ENCODE assay signal across 10 cellular contexts in the genomic region with DNA sequence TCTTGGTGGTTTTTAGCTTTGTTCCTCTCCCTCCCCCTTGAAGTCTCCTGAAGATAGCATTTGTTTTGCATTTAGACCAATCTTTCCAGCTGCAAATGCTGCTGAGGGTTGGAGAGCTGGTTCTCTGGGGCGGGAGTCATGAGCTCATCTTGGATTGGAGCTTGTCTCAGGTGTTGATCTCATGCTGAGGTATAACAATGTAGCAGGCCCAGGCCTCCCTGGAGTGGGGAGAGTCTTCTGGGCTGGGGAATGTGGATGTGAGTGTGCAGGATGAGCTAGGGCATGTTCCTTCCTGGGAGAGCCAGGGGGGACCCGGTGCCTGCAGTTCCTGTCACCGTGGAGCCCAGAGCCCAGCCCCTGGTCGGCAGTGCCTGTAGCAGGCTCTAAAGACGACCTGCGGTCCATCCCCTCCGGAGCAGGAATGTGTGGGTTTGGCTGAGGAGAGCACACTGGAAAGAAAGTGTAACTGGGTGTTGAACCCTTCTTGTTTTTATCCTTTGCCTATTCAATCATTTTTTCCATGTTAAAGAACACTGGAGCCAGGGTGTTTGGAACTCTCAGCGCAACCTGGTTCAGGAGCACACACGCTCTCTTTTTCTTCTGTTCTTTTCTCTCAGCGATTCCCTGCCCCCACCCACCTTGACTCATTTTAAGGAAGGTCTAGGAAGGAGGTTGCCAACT. TPM values are rescaled to one million over a fixed set of nuclear protein-coding genes. Genes with fewer than 3 reads are reported as not detected.
A peak's percentile ranks its signal among the peaks of the same experiment; 100 is the strongest.
DNase-seq lines count a peak whose midpoint lies in the region; TF ChIP-seq lines count a peak whose summit lies in the region.
"Had no signal": no experiment of that assay in that cellular context is flagged by ENCODE, and none has a peak within 500 bp of the region (broad histone marks: within the 10 kb centered on the region; RNA-seq: fewer than 3 reads in every experiment).

No MANE protein-coding gene starts in this region.

- H3K9me2 ChIP-seq in DOHH2 (replicated peaks; ENCODE audit: control insufficient read depth, low read length): no peaks in the 10 kb centered on the region

- H3K9me3 ChIP-seq in DOHH2 (ENCODE audit: control insufficient read depth, insufficient read depth, low read length): no peaks in the 10 kb centered on the region
- 0 out of 2 replicates have a peak, but pooled peaks cover 3% of the 10 kb centered on the region for H3K9me3 ChIP-seq in SK-N-MC (ENCODE audit: low read depth, low read length)
- H3K9me3 ChIP-seq in right atrium auricular region: no peaks in the 10 kb centered on the region
- H3K9me3 ChIP-seq in skeletal muscle tissue (ENCODE audit: control insufficient read depth in 3 of 3, low read length in 3 of 3): no peaks in the 10 kb centered on the region

- TF ChIP-seq CTCF in DOHH2 (IDR thresholded peaks at IDR 0.05; ENCODE audit: low read depth, low read length, poor library complexity, severe bottlenecking) (no peak), right atrium auricular region (IDR thresholded peaks at IDR 0.05) (no peak)

- no peak overlapping the region for H3K27ac Mint-ChIP-seq in activated naive CD4-positive, alpha-beta T cell treated with anti-CD3 and anti-CD28 coated beads for 36 hours

- no peaks in the 10 kb centered on the region for H3K27me3 ChIP-seq in DOHH2 (ENCODE audit: control insufficient read depth, low read length)
- H3K27me3 ChIP-seq in right atrium auricular region: no peaks in the 10 kb centered on the region
- no peaks in the 10 kb centered on the region for H3K27me3 ChIP-seq in skeletal muscle tissue (ENCODE audit: control insufficient read depth in 3 of 3, insufficient read depth in 3 of 3, low read length in 3 of 3)

- CTCF ChIA-PET in activated naive CD4-positive, alpha-beta T cell treated with anti-CD3 and anti-CD28 coated beads for 36 hours (lab: Charles Lee): no interaction called here
- CTCF ChIA-PET in HEK293T (lab: Yijun Ruan, JAX): no interaction called here

- POLR2A ChIA-PET in HEK293T (lab: Yijun Ruan, JAX): no interaction called here

- peaks cover 34% of the 10 kb centered on the region for H3K27me3 Mint-ChIP-seq in activated naive CD4-positive, alpha-beta T cell treated with anti-CD3 and anti-CD28 coated beads for 36 hours (ENCODE audit: low read depth)

- H3K4me1 ChIP-seq in DOHH2 (ENCODE audit: control insufficient read depth, low read length) (peaks cover 44% of the 10 kb centered on the region), right atrium auricular region (peaks cover 0 to 68% of the 10 kb centered on the region in 2 donors), skeletal muscle tissue (ENCODE audit: control insufficient read depth in 3 of 3, insufficient read depth in 3 of 3, low read length in 3 of 3) (peaks cover 52 to 64% (median 55%) of the 10 kb centered on the region in 3 donors)

- intact Hi-C loops in activated naive CD4-positive, alpha-beta T cell treated with anti-CD3 and anti-CD28 coated beads for 36 hours (cut with micrococcal nuclease): no loop called here

- H3K4me3 Mint-ChIP-seq in activated naive CD4-positive, alpha-beta T cell treated with anti-CD3 and anti-CD28 coated beads for 36 hours: no peak overlapping the region

- H3K4me1 Mint-ChIP-seq in activated naive CD4-positive, alpha-beta T cell treated with anti-CD3 and anti-CD28 coated beads for 36 hours (ENCODE audit: low read depth): peaks cover 6% of the 10 kb centered on the region

- no peaks in the 10 kb centered on the region for H3K36me3 Mint-ChIP-seq in activated naive CD4-positive, alpha-beta T cell treated with anti-CD3 and anti-CD28 coated beads for 36 hours (ENCODE audit: low read depth)

- peaks cover 82% of the 10 kb centered on the region for H3K79me2 ChIP-seq in DOHH2 (ENCODE audit: control insufficient read depth, low read length)

- no peaks in the 10 kb centered on the region; the same call in none of the 2 replicates for H3F3A ChIP-seq in DOHH2 (ENCODE audit: control insufficient read depth, insufficient read depth)

- H3K4me2 ChIP-seq in DOHH2 (ENCODE audit: low read length): peak overlapping the region; percentile 77

- H3K27ac ChIP-seq in DOHH2 (ENCODE audit: low read depth, low read length) (no peak overlapping the region), SK-N-MC (peak overlapping the region; percentile 95; the same call in 1 of the 2 replicates), right atrium auricular region (peak overlapping the region; percentile 96 to 98), skeletal muscle tissue (ENCODE audit: low read depth, low read length) (peak overlapping the region; percentile 55)
- H3K27ac ChIP-seq: parathyroid adenoma had no signal

- H3K4me3 ChIP-seq in DOHH2 (ENCODE audit: low read length) (no peak overlapping the region), SK-N-MC (peak overlapping the region; percentile 78; the same call in 1 of the 2 replicates), right atrium auricular region (peak overlapping the region in 1 of 2 donors; percentile 18), skeletal muscle tissue (ENCODE audit: low read length in 3 of 3) (peak overlapping the region; percentile 4 to 32 (median 16))

- no peaks in the 10 kb centered on the region for H4K20me1 ChIP-seq in DOHH2 (ENCODE audit: control insufficient read depth, insufficient read depth, low read depth, low read length)

- H3K36me3 ChIP-seq in DOHH2 (ENCODE audit: control insufficient read depth, low read length) (peaks cover 76% of the 10 kb centered on the region), SK-N-MC (ENCODE audit: insufficient read depth, low read length) (peaks cover 74% of the 10 kb centered on the region), right atrium auricular region (peaks cover 19% of the 10 kb centered on the region), skeletal muscle tissue (ENCODE audit: control insufficient read depth in 3 of 3, insufficient read depth in 3 of 3, low read length in 3 of 3) (peaks cover 22 to 27% (median 24%) of the 10 kb centered on the region in 3 donors)

- no peak for DNase-seq in SK-N-MC (ENCODE audit: low read depth, low spot score)
- no peak for DNase-seq in right atrium auricular region (ENCODE audit: low spot score)
- no peak for DNase-seq in NCI-H1694 (lab: John Stamatoyannopoulos, UW)
- no peak for DNase-seq in activated CD8-positive, alpha-beta memory T cell treated with anti-CD3 and anti-CD28 coated beads, Interleukin-2, amount 50 U/mL, for 48 hours
- DNase-seq in activated naive CD4-positive, alpha-beta T cell treated with anti-CD3 and anti-CD28 coated beads for 36 hours: no peak
- no peak for DNase-seq in HEK293T (ENCODE audit: extremely low spot score)

- H3K9ac ChIP-seq in SK-N-MC (ENCODE audit: insufficient read length) (no peak overlapping the region), skeletal muscle tissue (ENCODE audit: low read depth in 1 of 3, low read length in 3 of 3) (peak overlapping the region; percentile 35 to 51 (median 44))
- H3K9ac ChIP-seq: parathyroid adenoma had no signal

- H3K9me3 Mint-ChIP-seq in activated naive CD4-positive, alpha-beta T cell treated with anti-CD3 and anti-CD28 coated beads for 36 hours: no peaks in the 10 kb centered on the region

TF ChIP-seq in HEK293T, 16 proteins besides CTCF, POLR2A, EP300 and RAD21:
- TF ChIP-seq LEF1 (IDR thresholded peaks at IDR 0.05; ENCODE audit: borderline replicate concordance) (no peak), BHLHE40 (IDR thresholded peaks at IDR 0.05; ENCODE audit: borderline replicate concordance) (no peak)

RNA-seq across cellular contexts. Expression of a gene that starts 2.7 kb away (rescaled TPM):
- total RNA-seq in right atrium auricular region: 10 to 100 TPM; 53.1 to 59.5 TPM
- 69.4 TPM for total RNA-seq in skeletal muscle tissue
- 1 to 10 TPM; 4.0 to 4.3 TPM for total RNA-seq in activated naive CD4-positive, alpha-beta T cell treated with anti-CD3 and anti-CD28 coated beads for 36 hours
- total RNA-seq: HepG2 had no signal

Comparison
In these comparisons a context has a peak if more than half of its experiments do, and no peak if none do; other contexts are left out.
1. RNA of a gene that starts 2.7 kb away (total RNA-seq): 69.4 TPM in skeletal muscle tissue (single experiment) and 53.1 to 59.5 TPM in right atrium auricular region; 4.0 to 4.3 TPM in activated naive CD4-positive, alpha-beta T cell treated with anti-CD3 and anti-CD28 coated beads for 36 hours; every median in the first group is over 10 times any median in the second.